In the genomic region with DNA sequence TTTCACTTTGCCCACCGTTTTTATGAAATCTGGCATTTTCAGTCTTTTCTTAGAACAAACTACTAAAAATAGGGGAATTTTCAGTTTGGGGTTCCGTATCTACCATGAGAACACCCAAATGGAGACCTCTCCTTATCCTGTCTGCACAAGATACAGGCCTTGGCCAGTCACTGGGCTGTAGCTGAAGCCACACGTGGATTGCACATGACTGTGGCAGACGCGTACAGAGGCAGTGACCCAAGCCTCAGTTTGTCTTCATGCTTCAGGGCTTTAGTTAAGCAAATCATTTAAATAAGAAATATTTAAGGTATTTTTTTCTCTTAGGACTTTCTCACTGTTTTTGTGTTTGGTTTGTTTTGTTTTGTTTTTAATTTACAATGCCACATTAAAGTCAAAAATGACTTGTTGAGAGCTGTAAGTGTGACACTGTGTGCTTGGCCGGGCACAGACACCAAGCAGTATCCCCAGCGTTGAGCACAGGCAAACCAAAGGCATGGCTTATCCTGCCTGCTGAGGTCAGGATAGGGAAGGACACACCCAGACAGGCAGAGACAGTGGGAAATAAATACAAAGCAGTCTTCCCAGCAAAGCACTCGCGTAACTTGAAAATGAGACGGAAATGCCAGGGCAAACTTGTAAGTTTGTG, we compare ENCODE assay signal across 1 cellular context.
TF ChIP-seq lines count a peak whose summit lies in the region.

No MANE protein-coding gene starts in this region.

TF ChIP-seq in WTC11, 78 proteins besides CTCF, POLR2A, EP300 and RAD21:
- TF ChIP-seq, protein P1, sequence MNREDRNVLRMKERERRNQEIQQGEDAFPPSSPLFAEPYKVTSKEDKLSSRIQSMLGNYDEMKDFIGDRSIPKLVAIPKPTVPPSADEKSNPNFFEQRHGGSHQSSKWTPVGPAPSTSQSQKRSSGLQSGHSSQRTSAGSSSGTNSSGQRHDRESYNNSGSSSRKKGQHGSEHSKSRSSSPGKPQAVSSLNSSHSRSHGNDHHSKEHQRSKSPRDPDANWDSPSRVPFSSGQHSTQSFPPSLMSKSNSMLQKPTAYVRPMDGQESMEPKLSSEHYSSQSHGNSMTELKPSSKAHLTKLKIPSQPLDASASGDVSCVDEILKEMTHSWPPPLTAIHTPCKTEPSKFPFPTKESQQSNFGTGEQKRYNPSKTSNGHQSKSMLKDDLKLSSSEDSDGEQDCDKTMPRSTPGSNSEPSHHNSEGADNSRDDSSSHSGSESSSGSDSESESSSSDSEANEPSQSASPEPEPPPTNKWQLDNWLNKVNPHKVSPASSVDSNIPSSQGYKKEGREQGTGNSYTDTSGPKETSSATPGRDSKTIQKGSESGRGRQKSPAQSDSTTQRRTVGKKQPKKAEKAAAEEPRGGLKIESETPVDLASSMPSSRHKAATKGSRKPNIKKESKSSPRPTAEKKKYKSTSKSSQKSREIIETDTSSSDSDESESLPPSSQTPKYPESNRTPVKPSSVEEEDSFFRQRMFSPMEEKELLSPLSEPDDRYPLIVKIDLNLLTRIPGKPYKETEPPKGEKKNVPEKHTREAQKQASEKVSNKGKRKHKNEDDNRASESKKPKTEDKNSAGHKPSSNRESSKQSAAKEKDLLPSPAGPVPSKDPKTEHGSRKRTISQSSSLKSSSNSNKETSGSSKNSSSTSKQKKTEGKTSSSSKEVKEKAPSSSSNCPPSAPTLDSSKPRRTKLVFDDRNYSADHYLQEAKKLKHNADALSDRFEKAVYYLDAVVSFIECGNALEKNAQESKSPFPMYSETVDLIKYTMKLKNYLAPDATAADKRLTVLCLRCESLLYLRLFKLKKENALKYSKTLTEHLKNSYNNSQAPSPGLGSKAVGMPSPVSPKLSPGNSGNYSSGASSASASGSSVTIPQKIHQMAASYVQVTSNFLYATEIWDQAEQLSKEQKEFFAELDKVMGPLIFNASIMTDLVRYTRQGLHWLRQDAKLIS (CRISPR knock-in tag; IDR thresholded peaks at IDR 0.05; ENCODE audit: borderline replicate concordance): no peak
- TF ChIP-seq, protein P2, sequence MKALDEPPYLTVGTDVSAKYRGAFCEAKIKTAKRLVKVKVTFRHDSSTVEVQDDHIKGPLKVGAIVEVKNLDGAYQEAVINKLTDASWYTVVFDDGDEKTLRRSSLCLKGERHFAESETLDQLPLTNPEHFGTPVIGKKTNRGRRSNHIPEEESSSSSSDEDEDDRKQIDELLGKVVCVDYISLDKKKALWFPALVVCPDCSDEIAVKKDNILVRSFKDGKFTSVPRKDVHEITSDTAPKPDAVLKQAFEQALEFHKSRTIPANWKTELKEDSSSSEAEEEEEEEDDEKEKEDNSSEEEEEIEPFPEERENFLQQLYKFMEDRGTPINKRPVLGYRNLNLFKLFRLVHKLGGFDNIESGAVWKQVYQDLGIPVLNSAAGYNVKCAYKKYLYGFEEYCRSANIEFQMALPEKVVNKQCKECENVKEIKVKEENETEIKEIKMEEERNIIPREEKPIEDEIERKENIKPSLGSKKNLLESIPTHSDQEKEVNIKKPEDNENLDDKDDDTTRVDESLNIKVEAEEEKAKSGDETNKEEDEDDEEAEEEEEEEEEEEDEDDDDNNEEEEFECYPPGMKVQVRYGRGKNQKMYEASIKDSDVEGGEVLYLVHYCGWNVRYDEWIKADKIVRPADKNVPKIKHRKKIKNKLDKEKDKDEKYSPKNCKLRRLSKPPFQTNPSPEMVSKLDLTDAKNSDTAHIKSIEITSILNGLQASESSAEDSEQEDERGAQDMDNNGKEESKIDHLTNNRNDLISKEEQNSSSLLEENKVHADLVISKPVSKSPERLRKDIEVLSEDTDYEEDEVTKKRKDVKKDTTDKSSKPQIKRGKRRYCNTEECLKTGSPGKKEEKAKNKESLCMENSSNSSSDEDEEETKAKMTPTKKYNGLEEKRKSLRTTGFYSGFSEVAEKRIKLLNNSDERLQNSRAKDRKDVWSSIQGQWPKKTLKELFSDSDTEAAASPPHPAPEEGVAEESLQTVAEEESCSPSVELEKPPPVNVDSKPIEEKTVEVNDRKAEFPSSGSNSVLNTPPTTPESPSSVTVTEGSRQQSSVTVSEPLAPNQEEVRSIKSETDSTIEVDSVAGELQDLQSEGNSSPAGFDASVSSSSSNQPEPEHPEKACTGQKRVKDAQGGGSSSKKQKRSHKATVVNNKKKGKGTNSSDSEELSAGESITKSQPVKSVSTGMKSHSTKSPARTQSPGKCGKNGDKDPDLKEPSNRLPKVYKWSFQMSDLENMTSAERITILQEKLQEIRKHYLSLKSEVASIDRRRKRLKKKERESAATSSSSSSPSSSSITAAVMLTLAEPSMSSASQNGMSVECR (CRISPR knock-in tag; IDR thresholded peaks at IDR 0.05; ENCODE audit: borderline replicate concordance): no peak
- no peak for TF ChIP-seq NR2C2 (CRISPR knock-in tag; IDR thresholded peaks at IDR 0.05)
- TF ChIP-seq TP53 (CRISPR knock-in tag; IDR thresholded peaks at IDR 0.05): no peak
- TF ChIP-seq, protein P3, sequence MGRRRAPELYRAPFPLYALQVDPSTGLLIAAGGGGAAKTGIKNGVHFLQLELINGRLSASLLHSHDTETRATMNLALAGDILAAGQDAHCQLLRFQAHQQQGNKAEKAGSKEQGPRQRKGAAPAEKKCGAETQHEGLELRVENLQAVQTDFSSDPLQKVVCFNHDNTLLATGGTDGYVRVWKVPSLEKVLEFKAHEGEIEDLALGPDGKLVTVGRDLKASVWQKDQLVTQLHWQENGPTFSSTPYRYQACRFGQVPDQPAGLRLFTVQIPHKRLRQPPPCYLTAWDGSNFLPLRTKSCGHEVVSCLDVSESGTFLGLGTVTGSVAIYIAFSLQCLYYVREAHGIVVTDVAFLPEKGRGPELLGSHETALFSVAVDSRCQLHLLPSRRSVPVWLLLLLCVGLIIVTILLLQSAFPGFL (CRISPR knock-in tag; IDR thresholded peaks at IDR 0.05; ENCODE audit: borderline replicate concordance): no peak
- TF ChIP-seq, protein P4, sequence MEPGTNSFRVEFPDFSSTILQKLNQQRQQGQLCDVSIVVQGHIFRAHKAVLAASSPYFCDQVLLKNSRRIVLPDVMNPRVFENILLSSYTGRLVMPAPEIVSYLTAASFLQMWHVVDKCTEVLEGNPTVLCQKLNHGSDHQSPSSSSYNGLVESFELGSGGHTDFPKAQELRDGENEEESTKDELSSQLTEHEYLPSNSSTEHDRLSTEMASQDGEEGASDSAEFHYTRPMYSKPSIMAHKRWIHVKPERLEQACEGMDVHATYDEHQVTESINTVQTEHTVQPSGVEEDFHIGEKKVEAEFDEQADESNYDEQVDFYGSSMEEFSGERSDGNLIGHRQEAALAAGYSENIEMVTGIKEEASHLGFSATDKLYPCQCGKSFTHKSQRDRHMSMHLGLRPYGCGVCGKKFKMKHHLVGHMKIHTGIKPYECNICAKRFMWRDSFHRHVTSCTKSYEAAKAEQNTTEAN (CRISPR knock-in tag; IDR thresholded peaks at IDR 0.05): no peak
- no peak for TF ChIP-seq KAT7 (CRISPR knock-in tag; IDR thresholded peaks at IDR 0.05; ENCODE audit: borderline replicate concordance)
- no peak for TF ChIP-seq NFATC4 (CRISPR knock-in tag; IDR thresholded peaks at IDR 0.05)
- TF ChIP-seq FOXK1 (CRISPR knock-in tag; IDR thresholded peaks at IDR 0.05): no peak
- TF ChIP-seq NR3C1 (CRISPR knock-in tag; conservative IDR thresholded peaks at IDR 0.05; ENCODE audit: low read depth): no peak
